9 cellular contexts compared by ENCODE assay signal in the genomic region with DNA sequence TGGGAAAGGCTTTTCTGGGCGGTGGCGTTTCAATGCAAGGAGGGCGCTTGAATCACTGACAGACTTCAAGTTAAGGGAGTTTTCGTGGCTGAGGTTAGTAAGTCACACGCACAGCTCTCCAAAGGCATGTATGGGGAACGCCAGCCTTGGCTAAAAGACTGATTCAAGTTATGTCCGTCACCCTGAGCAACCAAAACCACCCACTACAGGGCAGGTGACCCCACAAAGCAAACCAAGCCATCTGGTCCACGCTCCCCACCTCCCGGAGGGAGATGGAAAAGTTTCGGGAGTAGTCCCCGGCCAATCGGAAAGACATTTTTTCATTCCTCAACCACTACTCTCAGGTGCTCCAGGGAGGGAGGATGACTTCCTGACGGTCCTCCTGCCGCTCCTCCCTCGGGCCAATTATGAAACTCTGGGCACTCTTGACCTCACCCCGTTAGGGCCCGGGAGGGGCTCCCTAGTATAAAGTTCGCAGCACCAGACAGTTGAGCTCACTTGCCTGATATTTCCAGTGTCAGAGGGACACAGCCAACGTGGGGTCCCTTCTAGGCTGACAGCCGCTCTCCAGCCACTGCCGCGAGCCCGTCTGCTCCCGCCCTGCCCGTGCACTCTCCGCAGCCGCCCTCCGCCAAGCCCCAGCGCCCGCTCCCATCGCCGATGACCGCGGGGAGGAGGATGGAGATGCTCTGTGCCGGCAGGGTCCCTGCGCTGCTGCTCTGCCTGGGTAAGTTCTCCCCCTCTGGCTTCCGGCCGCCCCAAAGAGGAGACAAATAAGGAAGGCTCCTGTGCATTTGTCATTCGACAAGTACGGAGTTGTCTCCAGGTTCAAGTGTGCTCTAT. TPM values are rescaled to one million over a fixed set of nuclear protein-coding genes. Genes with fewer than 3 reads are reported as not detected.
DNase-seq lines count a peak whose midpoint lies in the region; ATAC-seq and TF ChIP-seq lines count a peak whose summit lies in the region.
"Had no signal": no experiment of that assay in that cellular context is flagged by ENCODE, and none has a peak within 500 bp of the region (broad histone marks: within the 10 kb centered on the region; RNA-seq: fewer than 3 reads in every experiment).

Gene EREG, plus strand, starts transcription at position 497 of the 843 bp plus-strand sequence. Its CDS starts 164 bp downstream, at position 661.

- ATAC-seq in HG02798 (IDR thresholded peaks at IDR 0.05; ENCODE audit: poor library complexity, unreplicated experiment) = peak; percentile 41
- peak; percentile 75 for ATAC-seq in esophagus mucosa

- no peak for TF ChIP-seq RAD21 in SK-N-SH (IDR thresholded peaks at IDR 0.05; ENCODE audit: low read length)

- TF ChIP-seq CTCF in SK-N-SH (IDR thresholded peaks at IDR 0.05) (no peak), vagina (IDR thresholded peaks at IDR 0.05) (no peak), prostate gland (IDR thresholded peaks at IDR 0.05) (no peak)

- H4K20me1 ChIP-seq in SK-N-SH (ENCODE audit: insufficient read depth) = no peaks in the 10 kb centered on the region

- CTCF ChIA-PET in SK-N-SH (lab: Yijun Ruan, JAX) = no interaction called here

- no peak for TF ChIP-seq POLR2A in vagina (IDR thresholded peaks at IDR 0.05)
- TF ChIP-seq POLR2A in prostate gland (IDR thresholded peaks at IDR 0.05) = no peak

- H3K9me2 ChIP-seq in SK-N-SH = no peaks in the 10 kb centered on the region

- H3K4me3 ChIP-seq in SK-N-SH (ENCODE audit: low read depth in 2 of 2, low read length in 1 of 2) (peak within 1 kb of the TSS in 1 of 2 experiments; percentile 37; a peak in 1 of 4 replicates), vagina (peak within 1 kb of the TSS; percentile 25 to 40), prostate gland (no peak within 1 kb of the TSS)

- peaks cover 30% of the 10 kb centered on the region for H3K27me3 ChIP-seq in SK-N-SH (ENCODE audit: insufficient read depth)
- no peaks in the 10 kb centered on the region for H3K27me3 ChIP-seq in vagina
- no peaks in the 10 kb centered on the region for H3K27me3 ChIP-seq in prostate gland (replicated peaks; ENCODE audit: insufficient read depth)

- intact Hi-C loops in vagina (cut with DNase I) = no loop called here
- intact Hi-C loops in prostate gland (cut with DNase I) = no loop called here

- H3K79me2 ChIP-seq in SK-N-SH (ENCODE audit: insufficient read depth) = no peaks in the 10 kb centered on the region

- peak; percentile 47 for DNase-seq in DMS 273 (lab: John Stamatoyannopoulos, UW; ENCODE audit: unreplicated experiment)
- no peak for DNase-seq in DMS 273 treated with DMSO at 0.1 percent for 48 hours (lab: John Stamatoyannopoulos, UW)
- peak; percentile 23 for DNase-seq in SK-N-SH
- DNase-seq in myocyte (ENCODE audit: low read depth) = peak; percentile 26
- no peak for DNase-seq in vagina (ENCODE audit: extremely low spot score in 2 of 2)
- no peak for DNase-seq in prostate gland (ENCODE audit: low spot score)

- no peak within 1 kb of the TSS for H3K4me2 ChIP-seq in SK-N-SH

- H2AFZ ChIP-seq in SK-N-SH (ENCODE audit: low read depth) = no peak within 1 kb of the TSS

- H3K4me1 ChIP-seq in SK-N-SH (ENCODE audit: control insufficient read depth in 1 of 2, insufficient read depth in 2 of 2, low read depth in 1 of 2, low read length in 1 of 2) (no peaks in the 10 kb centered on the region; a peak in 1 of 4 replicates), vagina (peaks cover 16% of the 10 kb centered on the region), prostate gland (replicated peaks) (no peaks in the 10 kb centered on the region)

- H3K9me3 ChIP-seq in SK-N-SH (no peaks in the 10 kb centered on the region), vagina (no peaks in the 10 kb centered on the region), prostate gland (no peaks in the 10 kb centered on the region)

- POLR2A ChIA-PET in SK-N-SH (lab: Yijun Ruan, JAX) = no interaction called here

- TF ChIP-seq EP300 in SK-N-SH (IDR thresholded peaks at IDR 0.05; ENCODE audit: borderline replicate concordance in 1 of 2, low read depth in 1 of 2, low read length in 1 of 2) = no peak

- H3F3A ChIP-seq in SK-N-SH (replicated peaks; ENCODE audit: insufficient read depth) = no peaks in the 10 kb centered on the region

- no peaks in the 10 kb centered on the region for H3K36me3 ChIP-seq in SK-N-SH (replicated peaks in 1 of 2; ENCODE audit: control insufficient read depth in 1 of 2, insufficient read depth in 2 of 2, low read length in 1 of 2)
- no peaks in the 10 kb centered on the region for H3K36me3 ChIP-seq in vagina
- no peaks in the 10 kb centered on the region for H3K36me3 ChIP-seq in prostate gland

- 3% methylated on average over 27 of the region's 40 CpGs for WGBS in SK-N-SH (ENCODE audit: low lambda C conversion rate)
- WGBS in prostate gland = 16% methylated on average over 30 of the region's 40 CpGs

- H3K27ac ChIP-seq in SK-N-SH (ENCODE audit: low read depth in 2 of 2, low read length in 1 of 2) = no peak within 1 kb of the TSS
- no peak within 1 kb of the TSS for H3K27ac ChIP-seq in vagina
- no peak within 1 kb of the TSS for H3K27ac ChIP-seq in prostate gland
- H3K27ac ChIP-seq: 22Rv1 had no signal

- H3K9ac ChIP-seq in SK-N-SH = no peak within 1 kb of the TSS

TF ChIP-seq in SK-N-SH, 30 proteins besides CTCF, POLR2A, EP300 and RAD21:
- no peak for TF ChIP-seq MEF2A (IDR thresholded peaks at IDR 0.05; ENCODE audit: borderline replicate concordance, low read depth)
- no peak for TF ChIP-seq TAF1 (IDR thresholded peaks at IDR 0.05; ENCODE audit: borderline replicate concordance, low read depth, low read length)
- no peak for TF ChIP-seq FOXJ3 (CRISPR knock-in tag; IDR thresholded peaks at IDR 0.05)
- no peak for TF ChIP-seq GATA2 (CRISPR knock-in tag; IDR thresholded peaks at IDR 0.05)
- no peak for TF ChIP-seq MAX (IDR thresholded peaks at IDR 0.05; ENCODE audit: low read depth)
- TF ChIP-seq YY1 (IDR thresholded peaks at IDR 0.05; ENCODE audit: low read depth) = no peak
- TF ChIP-seq EZH2phosphoT487 (IDR thresholded peaks at IDR 0.05; ENCODE audit: borderline replicate concordance, low read depth) = no peak
- no peak for TF ChIP-seq TCF12 (IDR thresholded peaks at IDR 0.05)
- TF ChIP-seq ELF1 (IDR thresholded peaks at IDR 0.05) = no peak
- TF ChIP-seq, protein P1, sequence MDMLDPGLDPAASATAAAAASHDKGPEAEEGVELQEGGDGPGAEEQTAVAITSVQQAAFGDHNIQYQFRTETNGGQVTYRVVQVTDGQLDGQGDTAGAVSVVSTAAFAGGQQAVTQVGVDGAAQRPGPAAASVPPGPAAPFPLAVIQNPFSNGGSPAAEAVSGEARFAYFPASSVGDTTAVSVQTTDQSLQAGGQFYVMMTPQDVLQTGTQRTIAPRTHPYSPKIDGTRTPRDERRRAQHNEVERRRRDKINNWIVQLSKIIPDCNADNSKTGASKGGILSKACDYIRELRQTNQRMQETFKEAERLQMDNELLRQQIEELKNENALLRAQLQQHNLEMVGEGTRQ (IDR thresholded peaks at IDR 0.05; ENCODE audit: borderline replicate concordance, low read depth, low read length) = no peak
- TF ChIP-seq POLR2AphosphoS5 (IDR thresholded peaks at IDR 0.05; ENCODE audit: low read depth, low read length) = no peak
- no peak for TF ChIP-seq NRF1 (IDR thresholded peaks at IDR 0.05; ENCODE audit: low read depth, low read length)
- TF ChIP-seq TEAD4 (IDR thresholded peaks at IDR 0.05; ENCODE audit: borderline replicate concordance, insufficient read depth) = no peak
- no peak for TF ChIP-seq RXRA (IDR thresholded peaks at IDR 0.05; ENCODE audit: borderline replicate concordance, low read depth)
- no peak for TF ChIP-seq IRF3 (IDR thresholded peaks at IDR 0.05; ENCODE audit: low read depth, low read length)

RNA-seq across cellular contexts. Expression of gene EREG, which starts in this region (rescaled TPM):
- not detected in 2 replicates for polyA plus RNA-seq in SK-N-SH (2012; rRNA removed)
- not detected in 2 replicates for polyA plus RNA-seq in SK-N-SH (2012; cell fraction: cytosol; rRNA removed)
- polyA plus RNA-seq in SK-N-SH (2012; cell fraction: nucleus; rRNA removed) = not detected in 2 replicates
- total RNA-seq in esophagus mucosa = 46.5 TPM
- total RNA-seq in myocyte = 0.05 TPM in 1 of 2 replicates, not detected in the other
- not detected for polyA plus RNA-seq in myocyte (2012)
- total RNA-seq in vagina = 1.2 TPM
- under 1 TPM; 0.18 to 0.51 TPM for total RNA-seq in prostate gland

Comparison
In these comparisons a context has a peak if more than half of its experiments do, and no peak if none do; other contexts are left out.
1. RNA of gene EREG (total RNA-seq): 46.5 TPM in esophagus mucosa (single experiment); 1.2 TPM in vagina (single experiment), 0.18 to 0.51 TPM in prostate gland and 0.05 TPM in myocyte; every median in the first group is over 10 times any median in the second.
2. Peak in DNase-seq in SK-N-SH; RNA of the gene not detected or under 1 TPM.
3. Peak in DNase-seq in myocyte; RNA of the gene not detected or under 1 TPM.
4. H3K4me3 ChIP-seq: peak in vagina (2 of 2); none in prostate gland (0 of 2).